In the genomic region with DNA sequence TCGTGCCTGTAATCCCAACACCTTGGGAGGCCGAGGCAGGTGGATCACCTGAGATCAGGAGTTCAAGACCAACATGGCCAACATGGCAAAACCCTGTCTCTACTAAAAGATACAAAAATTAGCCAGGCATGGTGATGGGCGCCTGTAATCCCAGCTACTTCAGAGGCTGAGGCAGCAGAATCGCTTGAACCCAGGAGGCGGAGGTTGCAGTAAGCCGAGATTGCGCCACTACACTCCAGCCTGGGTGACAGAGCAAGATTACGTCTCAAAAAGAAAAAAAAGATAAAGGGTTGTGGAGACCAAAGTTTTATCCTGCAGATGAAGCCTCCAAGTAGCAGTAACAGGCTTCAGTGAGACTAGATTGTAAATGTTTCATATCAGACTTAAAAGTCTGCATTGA, we compare ENCODE assay signal across 2 cellular contexts. TPM values are rescaled to one million over a fixed set of nuclear protein-coding genes. Genes with fewer than 3 reads are reported as not detected.
"Had no signal": no experiment of that assay in that cellular context is flagged by ENCODE, and none has a peak within 500 bp of the region (broad histone marks: within the 10 kb centered on the region; RNA-seq: fewer than 3 reads in every experiment).

No MANE protein-coding gene starts in this region.

RNA-seq across cellular contexts. Expression of a gene that starts 24.2 kb away (rescaled TPM):
- total RNA-seq: G401 had no signal
- polyA plus RNA-seq: GM12878 had no signal
